ENCODE assay signal across 28 cellular contexts in the genomic region with DNA sequence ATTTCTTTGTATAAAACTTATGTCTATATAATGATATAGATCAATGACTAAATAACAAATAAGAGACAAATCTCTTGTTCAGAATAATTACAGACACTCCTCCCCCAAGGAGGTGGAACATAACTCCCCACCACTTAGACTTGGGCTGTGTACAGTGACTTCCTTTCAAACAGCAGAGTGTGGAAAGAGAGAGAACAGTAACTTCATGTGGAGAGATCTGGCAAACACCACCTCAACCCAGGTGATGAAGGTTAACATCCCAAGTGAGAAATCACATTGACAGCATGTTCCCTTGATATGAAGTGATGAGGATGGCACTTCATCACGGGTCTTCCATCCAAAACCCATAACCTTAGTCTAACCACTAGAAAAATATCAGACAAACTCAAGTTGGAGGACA.
"Had no signal": no experiment of that assay in that cellular context is flagged by ENCODE, and none has a peak within 500 bp of the region (broad histone marks: within the 10 kb centered on the region; RNA-seq: fewer than 3 reads in every experiment).

No MANE protein-coding gene starts in this region.

- H3K4me3 ChIP-seq: lower lobe of right lung, pancreas, prostate gland, right lobe of liver, smooth muscle cell, stomach, testis, thyroid gland, transverse colon, upper lobe of left lung, vagina had no signal

- H3K27ac ChIP-seq: lower lobe of right lung, pancreas, prostate gland, right lobe of liver, stomach, testis, thyroid gland, transverse colon, upper lobe of left lung, vagina had no signal

- H3K4me3 Mint-ChIP-seq: immature natural killer cell; naive thymus-derived CD8-positive, alpha-beta T cell; nephron; neural crest cell; stimulated activated naive B cell treated with anti-CD40 and anti-IgM and Interleukin-4, amounts not matched to agents 10 μg/mL and 1 μg/mL and 100 μg/mL, for 72 hours had no signal

- H3K27me3 ChIP-seq: pancreas, right lobe of liver, stomach, testis, thyroid gland, transverse colon, upper lobe of left lung, vagina had no signal

- H3K4me1 Mint-ChIP-seq: neural crest cell had no signal

- H3K27ac Mint-ChIP-seq: naive thymus-derived CD8-positive, alpha-beta T cell; nephron; stimulated activated naive B cell treated with anti-CD40 and anti-IgM and Interleukin-4, amounts not matched to agents 10 μg/mL and 1 μg/mL and 100 μg/mL, for 72 hours had no signal

- H3K27me3 Mint-ChIP-seq: naive thymus-derived CD8-positive, alpha-beta T cell; stimulated activated naive B cell treated with anti-CD40 and anti-IgM and Interleukin-4, amounts not matched to agents 10 μg/mL and 1 μg/mL and 100 μg/mL, for 72 hours had no signal

- ATAC-seq: lower lobe of right lung; naive thymus-derived CD8-positive, alpha-beta T cell; pancreas; right lobe of liver; stimulated activated naive B cell treated with anti-CD40 and anti-IgM and Interleukin-4, amounts not matched to agents 10 μg/mL and 1 μg/mL and 100 μg/mL, for 72 hours; stimulated activated naive CD8-positive, alpha-beta T cell treated with anti-CD3 and anti-CD28 coated beads, Interleukin-15, Interleukin-2, amounts not matched to agents 100 U/mL and 50 U/mL, for 24 hours had no signal

- H3K4me1 ChIP-seq: lower lobe of right lung, pancreas, prostate gland, right lobe of liver, stomach, testis, thyroid gland, transverse colon, upper lobe of left lung, vagina had no signal

- DNase-seq: hypothalamus; immature natural killer cell; kidney; lower lobe of right lung; mammary epithelial cell; mesenchymal stem cell; naive thymus-derived CD8-positive, alpha-beta T cell; nucleus accumbens; pancreas; posterior cingulate gyrus; retina; right lobe of liver; stimulated activated CD4-positive, alpha-beta T cell treated with anti-CD3 and anti-CD28 coated beads, Interleukin-1b, Interleukin-23, amount 100 ng/mL, for 48 hours; stimulated activated CD4-positive, alpha-beta T cell treated with anti-CD3 and anti-CD28 coated beads, Interleukin-2, amount 100 ng/mL, for 48 hours; stimulated activated CD4-positive, alpha-beta T cell treated with anti-CD3 and anti-CD28 coated beads, Interleukin-4, amount 100 ng/mL, for 4 hours; stimulated activated CD8-positive, alpha-beta memory T cell treated with anti-CD3 and anti-CD28 coated beads, Interleukin-4, amount 100 ng/mL, for 48 hours; stimulated activated naive B cell treated with anti-CD40 and anti-IgM and Interleukin-4, amounts not matched to agents 10 μg/mL and 1 μg/mL and 100 μg/mL, for 72 hours; stimulated activated naive CD8-positive, alpha-beta T cell treated with anti-CD3 and anti-CD28 coated beads, Interleukin-15, Interleukin-2, amounts not matched to agents 100 U/mL and 50 U/mL, for 24 hours; stomach; testis; thyroid gland; transverse colon; upper lobe of left lung had no signal

- H3K36me3 ChIP-seq: lower lobe of right lung, pancreas, prostate gland, right lobe of liver, thyroid gland, upper lobe of left lung had no signal

- H3K9me3 ChIP-seq: pancreas, prostate gland, right lobe of liver, testis, thyroid gland had no signal
